In the genomic region with DNA sequence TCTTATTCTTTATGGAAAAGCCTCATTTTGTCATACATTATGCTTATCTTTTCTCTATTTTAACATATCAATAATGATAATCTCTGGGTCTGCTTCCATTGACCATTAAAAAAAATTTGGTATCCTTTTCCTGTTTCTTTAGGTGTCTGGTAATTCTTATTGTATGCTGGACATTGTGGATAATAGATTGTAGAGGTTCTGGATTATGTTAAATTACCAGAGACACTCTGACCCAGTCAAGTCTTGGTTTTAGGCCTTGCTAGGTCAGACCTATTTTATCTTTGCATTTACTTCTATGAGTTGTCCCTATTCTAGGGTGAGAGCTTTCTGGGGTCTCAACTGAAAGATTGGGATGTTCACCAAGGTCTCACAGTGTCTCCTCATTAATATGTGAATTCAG, we compare ENCODE assay signal across 29 cellular contexts.
A peak's percentile ranks its signal among the peaks of the same experiment; 100 is the strongest.
DNase-seq lines count a peak whose midpoint lies in the region; ATAC-seq and TF ChIP-seq lines count a peak whose summit lies in the region.
"Had no signal": no experiment of that assay in that cellular context is flagged by ENCODE, and none has a peak within 500 bp of the region (broad histone marks: within the 10 kb centered on the region; RNA-seq: fewer than 3 reads in every experiment).

No MANE protein-coding gene starts in this region.

- no peak for DNase-seq in substantia nigra (lab: John Stamatoyannopoulos, UW)
- no peak for DNase-seq in stimulated activated CD4-positive, alpha-beta T cell treated with anti-CD3 and anti-CD28 coated beads, Interleukin-12 subunit alpha, Interleukin-12 subunit beta, amount 100 ng/mL, for 4 hours
- DNase-seq: 8988T; ACHN; AML-193; BE2C; C1 segment of cervical spinal cord; Caco-2; Calu3; CD4-positive, alpha-beta memory T cell; CD4-positive, alpha-beta T cell; CD4-positive, CD25-positive, alpha-beta regulatory T cell; CD8-positive, alpha-beta memory T cell; CD8-positive, alpha-beta T cell; COR-L47; DMS 273 treated with DMSO at 0.1 percent for 48 hours; DMS153; DMS53; DMS79; DMS79 treated with DMSO at 0.1 percent for 48 hours; DND-41; EL had no signal

- H3K36me3 ChIP-seq in HEK293 (ENCODE audit: control insufficient read depth in 2 of 2, insufficient read depth in 1 of 2, low read length in 2 of 2), result no peaks in the 10 kb centered on the region
- H3K36me3 ChIP-seq: BE2C; BLaER1; BLaER1 treated with 17β-estradiol and CSF1 and Interleukin-3, amounts not matched to agents 10 nM and 100 nM had no signal

- no peak for TF ChIP-seq CTCF in HEK293 (tag by site-specific recombination; IDR thresholded peaks at IDR 0.05)

- no peaks in the 10 kb centered on the region for H3K9me3 ChIP-seq in HEK293 (ENCODE audit: control insufficient read depth, insufficient read depth, low read depth, low read length)
- H3K9me3 ChIP-seq: A549, BE2C, Caco-2 had no signal

- POLR2A ChIA-PET in HEK293 (lab: Yijun Ruan, JAX), result no interaction called here

- ATAC-seq in HG03457 (IDR thresholded peaks at IDR 0.05; ENCODE audit: unreplicated experiment), result no peak
- ATAC-seq: A549; CD8-positive, alpha-beta T cell had no signal

- no peaks in the 10 kb centered on the region for H3K4me1 ChIP-seq in HEK293 (ENCODE audit: control insufficient read depth, insufficient read depth, low read length)
- H3K4me1 ChIP-seq: A549, BE2C, Caco-2 had no signal

- no peak overlapping the region for H3K4me3 ChIP-seq in HEK293 (ENCODE audit: low read depth, low read length)
- H3K4me3 ChIP-seq: A549; BLaER1; BLaER1 treated with 17β-estradiol and CSF1 and Interleukin-3, amounts not matched to agents 10 nM and 100 nM had no signal

- CTCF ChIA-PET in HEK293 (lab: Yijun Ruan, JAX), result no interaction called here

- H3K27ac ChIP-seq in HEK293 (ENCODE audit: extremely low read depth, low read depth, low read length) (no peak overlapping the region), substantia nigra (ENCODE audit: low read depth, low read length, poor library complexity, severe bottlenecking) (peak overlapping the region; percentile 23)
- H3K27ac ChIP-seq: 22Rv1; A549; BLaER1; BLaER1 treated with 17β-estradiol and CSF1 and Interleukin-3, amounts not matched to agents 10 nM and 100 nM; C4-2B had no signal

TF ChIP-seq in HEK293, 187 proteins besides CTCF, POLR2A, EP300 and RAD21:
- no peak for TF ChIP-seq ZNF548 (tag by site-specific recombination; IDR thresholded peaks at IDR 0.05)
- no peak for TF ChIP-seq TRIM28 (IDR thresholded peaks at IDR 0.05; ENCODE audit: borderline replicate concordance, low read length)
- TF ChIP-seq, protein P1, sequence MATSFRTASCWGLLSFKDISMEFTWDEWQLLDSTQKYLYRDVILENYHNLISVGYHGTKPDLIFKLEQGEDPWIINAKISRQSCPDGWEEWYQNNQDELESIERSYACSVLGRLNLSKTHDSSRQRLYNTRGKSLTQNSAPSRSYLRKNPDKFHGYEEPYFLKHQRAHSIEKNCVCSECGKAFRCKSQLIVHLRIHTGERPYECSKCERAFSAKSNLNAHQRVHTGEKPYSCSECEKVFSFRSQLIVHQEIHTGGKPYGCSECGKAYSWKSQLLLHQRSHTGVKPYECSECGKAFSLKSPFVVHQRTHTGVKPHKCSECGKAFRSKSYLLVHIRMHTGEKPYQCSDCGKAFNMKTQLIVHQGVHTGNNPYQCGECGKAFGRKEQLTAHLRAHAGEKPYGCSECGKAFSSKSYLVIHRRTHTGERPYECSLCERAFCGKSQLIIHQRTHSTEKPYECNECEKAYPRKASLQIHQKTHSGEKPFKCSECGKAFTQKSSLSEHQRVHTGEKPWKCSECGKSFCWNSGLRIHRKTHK (tag by site-specific recombination; IDR thresholded peaks at IDR 0.05), result peak; percentile 91
- TF ChIP-seq ZNF184 (tag by site-specific recombination; IDR thresholded peaks at IDR 0.05), result no peak
- no peak for TF ChIP-seq KLF16 (tag by site-specific recombination; IDR thresholded peaks at IDR 0.05)
- peak; percentile 54 for TF ChIP-seq SETDB1 (IDR thresholded peaks at IDR 0.05; ENCODE audit: insufficient read length, low read length)
- TF ChIP-seq ZNF544 (tag by site-specific recombination; IDR thresholded peaks at IDR 0.05), result no peak
- TF ChIP-seq ZNF660 (tag by site-specific recombination; IDR thresholded peaks at IDR 0.05), result no peak
